ENCODE assay signal across 1 cellular context in the genomic region with DNA sequence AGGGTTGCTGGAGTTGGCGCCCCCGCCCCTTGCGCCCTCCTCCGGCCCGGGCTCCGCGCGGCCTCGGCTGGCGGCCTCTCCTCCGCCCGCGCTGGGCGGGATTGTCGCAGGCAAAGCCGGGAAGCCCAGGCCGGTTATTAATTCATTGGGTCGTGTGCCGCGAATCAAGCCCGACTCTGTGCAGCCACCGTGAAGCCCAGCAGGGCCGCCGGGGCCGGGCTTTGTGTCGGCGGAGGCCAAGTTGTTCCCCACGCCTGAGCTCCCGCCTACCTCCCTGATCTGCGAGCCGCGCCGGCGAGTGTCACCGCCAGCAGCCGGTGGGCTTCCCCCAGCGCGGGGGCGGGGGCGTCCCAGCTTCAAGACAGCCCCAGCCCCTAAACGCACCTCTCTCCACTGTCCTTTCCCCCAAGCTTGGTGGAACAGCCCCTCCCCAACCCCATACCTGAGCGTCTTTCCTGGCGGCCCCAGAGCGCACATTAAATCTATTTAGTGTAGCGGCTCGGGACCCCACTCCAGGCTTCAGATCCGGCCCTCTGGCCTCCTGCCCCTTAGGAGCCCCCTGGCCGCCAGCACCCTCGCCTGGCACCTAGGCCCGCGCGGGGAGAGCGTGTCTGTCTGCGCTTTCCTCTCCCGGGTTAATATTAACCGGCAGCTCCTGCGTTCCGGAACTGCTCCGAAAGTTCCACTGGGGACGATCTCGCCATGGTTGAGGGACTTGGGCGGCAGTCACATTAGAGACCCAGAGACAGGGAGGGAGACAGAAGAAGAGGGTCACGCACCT.
TF ChIP-seq lines count a peak whose summit lies in the region.

No MANE protein-coding gene starts in this region.

TF ChIP-seq in HepG2, 621 proteins besides CTCF, POLR2A, EP300 and RAD21 (continued from another document and continues in another):
- TF ChIP-seq E2F2 (CRISPR knock-in tag; IDR thresholded peaks at IDR 0.05; ENCODE audit: borderline replicate concordance): no peak
- no peak for TF ChIP-seq KDM5A (IDR thresholded peaks at IDR 0.05; ENCODE audit: borderline replicate concordance, low read length)
- no peak for TF ChIP-seq LCORL (IDR thresholded peaks at IDR 0.05)
- peak; percentile 76 for TF ChIP-seq LCORL (CRISPR knock-in tag; IDR thresholded peaks at IDR 0.05)
- no peak; the same call in 1 of the 2 replicates for TF ChIP-seq ZNF556 (CRISPR knock-in tag; IDR thresholded peaks at IDR 0.05; ENCODE audit: borderline replicate concordance)
- no peak for TF ChIP-seq ZNF550 (CRISPR knock-in tag; IDR thresholded peaks at IDR 0.05; ENCODE audit: borderline replicate concordance)
- no peak for TF ChIP-seq ZNF276 (CRISPR knock-in tag; IDR thresholded peaks at IDR 0.05; ENCODE audit: low read depth)
- TF ChIP-seq CREB1 (IDR thresholded peaks at IDR 0.05): no peak
- no peak for TF ChIP-seq CREB1 (CRISPR knock-in tag; IDR thresholded peaks at IDR 0.05)
- no peak for TF ChIP-seq ZNF138 (CRISPR knock-in tag; IDR thresholded peaks at IDR 0.05; ENCODE audit: low read depth)
- TF ChIP-seq MEF2D (CRISPR knock-in tag; IDR thresholded peaks at IDR 0.05): no peak; the same call in 1 of the 2 replicates
- TF ChIP-seq RFX1 (IDR thresholded peaks at IDR 0.05): no peak
- no peak for TF ChIP-seq PHB2 (IDR thresholded peaks at IDR 0.05; ENCODE audit: partially characterized antibody)
- no peak for TF ChIP-seq RARG (CRISPR knock-in tag; IDR thresholded peaks at IDR 0.05; ENCODE audit: low read depth)
- TF ChIP-seq WIZ (CRISPR knock-in tag; IDR thresholded peaks at IDR 0.05): no peak
- TF ChIP-seq DPF2 (CRISPR knock-in tag; IDR thresholded peaks at IDR 0.05; ENCODE audit: borderline replicate concordance, low read depth): 0 out of 2 replicates have a peak, but pooled peaks have one; percentile 27
- TF ChIP-seq ZFP41 (CRISPR knock-in tag; IDR thresholded peaks at IDR 0.05; ENCODE audit: borderline replicate concordance): 0 out of 2 replicates have a peak, but pooled peaks have one; percentile 54
- TF ChIP-seq, protein P1, sequence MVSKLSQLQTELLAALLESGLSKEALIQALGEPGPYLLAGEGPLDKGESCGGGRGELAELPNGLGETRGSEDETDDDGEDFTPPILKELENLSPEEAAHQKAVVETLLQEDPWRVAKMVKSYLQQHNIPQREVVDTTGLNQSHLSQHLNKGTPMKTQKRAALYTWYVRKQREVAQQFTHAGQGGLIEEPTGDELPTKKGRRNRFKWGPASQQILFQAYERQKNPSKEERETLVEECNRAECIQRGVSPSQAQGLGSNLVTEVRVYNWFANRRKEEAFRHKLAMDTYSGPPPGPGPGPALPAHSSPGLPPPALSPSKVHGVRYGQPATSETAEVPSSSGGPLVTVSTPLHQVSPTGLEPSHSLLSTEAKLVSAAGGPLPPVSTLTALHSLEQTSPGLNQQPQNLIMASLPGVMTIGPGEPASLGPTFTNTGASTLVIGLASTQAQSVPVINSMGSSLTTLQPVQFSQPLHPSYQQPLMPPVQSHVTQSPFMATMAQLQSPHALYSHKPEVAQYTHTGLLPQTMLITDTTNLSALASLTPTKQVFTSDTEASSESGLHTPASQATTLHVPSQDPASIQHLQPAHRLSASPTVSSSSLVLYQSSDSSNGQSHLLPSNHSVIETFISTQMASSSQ (IDR thresholded peaks at IDR 0.05; ENCODE audit: low read depth): peak; percentile 96
- TF ChIP-seq, protein P1 (CRISPR knock-in tag; IDR thresholded peaks at IDR 0.05; ENCODE audit: borderline replicate concordance): peak; percentile 96
- TF ChIP-seq MED13 (CRISPR knock-in tag; IDR thresholded peaks at IDR 0.05): peak; percentile 29; the same call in 1 of the 2 replicates
- TF ChIP-seq TGIF2 (CRISPR knock-in tag; IDR thresholded peaks at IDR 0.05): no peak
- no peak for TF ChIP-seq CENPT (CRISPR knock-in tag; IDR thresholded peaks at IDR 0.05; ENCODE audit: low read depth)
- TF ChIP-seq ELF1 (CRISPR knock-in tag; IDR thresholded peaks at IDR 0.05): peak; percentile 73
- TF ChIP-seq, protein P2, sequence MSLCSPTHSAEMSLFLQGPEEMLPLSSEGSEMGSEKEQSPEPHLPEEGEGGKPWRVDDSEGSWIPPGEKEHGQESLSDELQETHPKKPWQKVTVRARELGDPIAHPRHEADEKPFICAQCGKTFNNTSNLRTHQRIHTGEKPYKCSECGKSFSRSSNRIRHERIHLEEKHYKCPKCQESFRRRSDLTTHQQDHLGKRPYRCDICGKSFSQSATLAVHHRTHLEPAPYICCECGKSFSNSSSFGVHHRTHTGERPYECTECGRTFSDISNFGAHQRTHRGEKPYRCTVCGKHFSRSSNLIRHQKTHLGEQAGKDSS (CRISPR knock-in tag; IDR thresholded peaks at IDR 0.05; ENCODE audit: borderline replicate concordance, low read depth): no peak
- no peak for TF ChIP-seq TAF15 (IDR thresholded peaks at IDR 0.05; ENCODE audit: low read depth, low read length, poor library complexity, severe bottlenecking)
- TF ChIP-seq NFRKB (IDR thresholded peaks at IDR 0.05): no peak
- 0 out of 2 replicates have a peak, but pooled peaks have one; percentile 69 for TF ChIP-seq ZNF280B (CRISPR knock-in tag; IDR thresholded peaks at IDR 0.05; ENCODE audit: borderline replicate concordance)
- no peak for TF ChIP-seq DNMT3B (CRISPR knock-in tag; conservative IDR thresholded peaks at IDR 0.05)
- TF ChIP-seq KDM2A (CRISPR knock-in tag; IDR thresholded peaks at IDR 0.05; ENCODE audit: borderline replicate concordance, low read depth): peak; percentile 85
- TF ChIP-seq PHF21A (CRISPR knock-in tag; IDR thresholded peaks at IDR 0.05): no peak
- no peak for TF ChIP-seq FOXK2 (IDR thresholded peaks at IDR 0.05)
- TF ChIP-seq KDM3A (CRISPR knock-in tag; IDR thresholded peaks at IDR 0.05; ENCODE audit: low read depth): no peak
- peak; percentile 93; the same call in 1 of the 2 replicates for TF ChIP-seq ZNF224 (CRISPR knock-in tag; IDR thresholded peaks at IDR 0.05)
- TF ChIP-seq, protein P3, sequence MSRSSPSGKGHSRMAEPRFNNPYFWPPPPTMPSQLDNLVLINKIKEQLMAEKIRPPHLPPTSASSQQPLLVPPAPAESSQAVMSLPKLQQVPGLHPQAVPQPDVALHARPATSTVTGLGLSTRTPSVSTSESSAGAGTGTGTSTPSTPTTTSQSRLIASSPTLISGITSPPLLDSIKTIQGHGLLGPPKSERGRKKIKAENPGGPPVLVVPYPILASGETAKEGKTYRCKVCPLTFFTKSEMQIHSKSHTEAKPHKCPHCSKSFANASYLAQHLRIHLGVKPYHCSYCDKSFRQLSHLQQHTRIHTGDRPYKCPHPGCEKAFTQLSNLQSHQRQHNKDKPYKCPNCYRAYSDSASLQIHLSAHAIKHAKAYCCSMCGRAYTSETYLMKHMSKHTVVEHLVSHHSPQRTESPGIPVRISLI (CRISPR knock-in tag; IDR thresholded peaks at IDR 0.05; ENCODE audit: borderline replicate concordance): no peak
- TF ChIP-seq ZNF510 (CRISPR knock-in tag; IDR thresholded peaks at IDR 0.05; ENCODE audit: low read depth): no peak
- peak; percentile 8; the same call in 1 of the 2 replicates for TF ChIP-seq ZNF543 (CRISPR knock-in tag; IDR thresholded peaks at IDR 0.05)
- no peak for TF ChIP-seq REXO4 (CRISPR knock-in tag; IDR thresholded peaks at IDR 0.05; ENCODE audit: borderline replicate concordance)
- TF ChIP-seq ELF4 (CRISPR knock-in tag; IDR thresholded peaks at IDR 0.05; ENCODE audit: borderline replicate concordance): no peak
- no peak for TF ChIP-seq HDAC6 (IDR thresholded peaks at IDR 0.05; ENCODE audit: low read depth, low read length)
- TF ChIP-seq ZNF24 (IDR thresholded peaks at IDR 0.05): no peak
- TF ChIP-seq, protein P4, sequence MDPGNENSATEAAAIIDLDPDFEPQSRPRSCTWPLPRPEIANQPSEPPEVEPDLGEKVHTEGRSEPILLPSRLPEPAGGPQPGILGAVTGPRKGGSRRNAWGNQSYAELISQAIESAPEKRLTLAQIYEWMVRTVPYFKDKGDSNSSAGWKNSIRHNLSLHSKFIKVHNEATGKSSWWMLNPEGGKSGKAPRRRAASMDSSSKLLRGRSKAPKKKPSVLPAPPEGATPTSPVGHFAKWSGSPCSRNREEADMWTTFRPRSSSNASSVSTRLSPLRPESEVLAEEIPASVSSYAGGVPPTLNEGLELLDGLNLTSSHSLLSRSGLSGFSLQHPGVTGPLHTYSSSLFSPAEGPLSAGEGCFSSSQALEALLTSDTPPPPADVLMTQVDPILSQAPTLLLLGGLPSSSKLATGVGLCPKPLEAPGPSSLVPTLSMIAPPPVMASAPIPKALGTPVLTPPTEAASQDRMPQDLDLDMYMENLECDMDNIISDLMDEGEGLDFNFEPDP (CRISPR knock-in tag; conservative IDR thresholded peaks at IDR 0.05): 0 out of 2 replicates have a peak, but pooled peaks have one; percentile 38
- TF ChIP-seq ZBTB46 (CRISPR knock-in tag; IDR thresholded peaks at IDR 0.05; ENCODE audit: borderline replicate concordance): no peak
- no peak for TF ChIP-seq ZNF343 (CRISPR knock-in tag; IDR thresholded peaks at IDR 0.05)
- TF ChIP-seq ZNF569 (CRISPR knock-in tag; IDR thresholded peaks at IDR 0.05; ENCODE audit: borderline replicate concordance): no peak
- peak; percentile 62 for TF ChIP-seq DRAP1 (CRISPR knock-in tag; IDR thresholded peaks at IDR 0.05)
